ENCODE assay signal across 14 cellular contexts in the genomic region with DNA sequence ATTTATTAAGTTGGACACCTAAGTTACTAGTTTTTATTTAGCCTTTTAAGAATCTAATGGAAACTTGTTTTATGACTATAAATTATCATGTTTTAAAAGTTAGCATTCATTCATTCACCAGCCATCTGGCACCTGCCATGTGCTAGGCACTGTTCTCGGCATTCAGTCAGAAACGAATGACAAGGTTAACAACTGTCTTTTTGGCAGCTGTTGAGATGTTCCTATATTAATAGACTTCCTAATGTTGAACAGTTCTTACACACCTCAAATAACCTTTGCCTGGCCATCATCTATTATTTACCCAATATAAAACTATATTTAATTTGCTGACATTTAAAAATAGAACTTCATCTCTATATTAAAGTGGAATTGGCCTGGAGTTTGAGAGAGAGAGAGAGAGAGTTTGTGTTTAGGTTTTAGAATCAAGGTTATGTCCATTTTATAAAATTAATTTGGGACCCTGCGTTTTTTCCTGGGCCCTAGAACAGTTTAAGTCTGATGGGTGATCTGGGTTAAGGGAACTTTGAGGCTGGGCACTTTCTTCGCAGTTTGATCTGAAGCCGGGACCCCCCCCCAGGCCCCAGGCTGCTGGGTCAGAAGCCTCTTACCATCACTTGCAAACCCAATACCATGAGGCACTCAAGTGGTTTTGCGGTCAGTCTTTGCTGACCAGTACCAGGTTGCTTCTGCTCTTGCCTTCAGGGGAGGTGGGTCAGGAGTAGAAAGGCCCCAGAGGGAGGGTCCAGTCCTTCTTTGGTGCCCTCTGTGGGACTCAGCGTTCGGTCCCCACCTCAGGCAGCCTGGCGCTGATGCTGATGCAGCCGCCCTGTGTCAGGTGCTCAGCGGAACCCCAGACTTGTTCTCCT. TPM values are rescaled to one million over a fixed set of nuclear protein-coding genes. Genes with fewer than 3 reads are reported as not detected.
A peak's percentile ranks its signal among the peaks of the same experiment; 100 is the strongest.
DNase-seq lines count a peak whose midpoint lies in the region; ATAC-seq, FAIRE-seq and TF ChIP-seq lines count a peak whose summit lies in the region.
"Had no signal": no experiment of that assay in that cellular context is flagged by ENCODE, and none has a peak within 500 bp of the region (broad histone marks: within the 10 kb centered on the region; RNA-seq: fewer than 3 reads in every experiment).

No MANE protein-coding gene starts in this region.

- no peak overlapping the region for H3K56ac ChIP-seq in H1 (replicated peaks; ENCODE audit: insufficient read length, low read depth, low read length)

- DNase-seq in DMS 273 treated with DMSO at 0.1 percent for 48 hours (lab: John Stamatoyannopoulos, UW): peak; percentile 38
- peak; percentile 96 for DNase-seq in NCI-H1694 (lab: John Stamatoyannopoulos, UW)
- DNase-seq in H1 (ENCODE audit: low read depth in 1 of 2, low spot score in 2 of 2): no peak
- DNase-seq in natural killer cell: no peak
- DNase-seq in nephron progenitor cell: no peak
- no peak for DNase-seq in activated CD4-positive, alpha-beta T cell treated with anti-CD3 and anti-CD28 coated beads for 4 hours
- DNase-seq in sciatic nerve (ENCODE audit: low spot score): no peak
- DNase-seq: transverse colon had no signal

- H3K79me1 ChIP-seq in H1 (ENCODE audit: low read depth, low read length): no peaks in the 10 kb centered on the region

- no peak for TF ChIP-seq CTCF in H1 (IDR thresholded peaks at IDR 0.05; ENCODE audit: control extremely low read depth in 1 of 3, insufficient read depth in 1 of 3, low read depth in 1 of 3, low read length in 3 of 3)
- TF ChIP-seq CTCF in natural killer cell (IDR thresholded peaks at IDR 0.05): no peak
- no peak for TF ChIP-seq CTCF in nephron progenitor cell (IDR thresholded peaks at IDR 0.05)

- no peaks in the 10 kb centered on the region for H3K23me2 ChIP-seq in H1 (ENCODE audit: low read depth, low read length)

- TF ChIP-seq POLR2A in H1 (IDR thresholded peaks at IDR 0.05; ENCODE audit: control extremely low read depth in 1 of 2, low read depth in 2 of 2, low read length in 2 of 2): no peak

- FAIRE-seq in H1 (lab: Jason Lieb, UNC): no peak
- FAIRE-seq: GM19239 had no signal

- no peak overlapping the region for H2BK20ac ChIP-seq in H1 (ENCODE audit: low read length)

- no peak overlapping the region for H3K4me3 ChIP-seq in H1 (ENCODE audit: extremely low read depth in 1 of 4, insufficient read depth in 2 of 4, low read depth in 3 of 4, low read length in 4 of 4)
- H3K4me3 ChIP-seq: transverse colon had no signal

- H2AFZ ChIP-seq in H1 (ENCODE audit: low read length): no peak overlapping the region

- H3K4me2 ChIP-seq in H1 (ENCODE audit: insufficient read depth in 1 of 2, low read depth in 2 of 2, low read length in 2 of 2): no peak overlapping the region

- no peaks in the 10 kb centered on the region for H4K20me1 ChIP-seq in H1 (replicated peaks in 1 of 2; ENCODE audit: control insufficient read depth in 1 of 2, insufficient read depth in 2 of 2, low read length in 2 of 2)

- no peak overlapping the region for H2BK12ac ChIP-seq in H1 (ENCODE audit: low read depth, low read length)

- H3K27me3 Mint-ChIP-seq in natural killer cell (ENCODE audit: low read depth in 2 of 2) (no peaks in the 10 kb centered on the region), nephron progenitor cell (ENCODE audit: low read depth, poor library complexity) (no peaks in the 10 kb centered on the region)
- H3K27me3 Mint-ChIP-seq: activated naive CD4-positive, alpha-beta T cell treated with anti-CD3 and anti-CD28 coated beads, Interleukin-2, amount 50 U/mL, for 24 hours; B cell; stimulated activated memory B cell treated with anti-CD40 and anti-IgM and Interleukin-4, amounts not matched to agents 10 μg/mL and 1 μg/mL and 100 μg/mL, for 72 hours had no signal

- no peak overlapping the region for H3K4ac ChIP-seq in H1 (replicated peaks; ENCODE audit: insufficient read length, low read depth, low read length)

- no peaks in the 10 kb centered on the region for H3K9me3 ChIP-seq in H1 (ENCODE audit: insufficient read depth in 2 of 2, low read depth in 1 of 2, low read length in 1 of 2)
- H3K9me3 ChIP-seq: transverse colon had no signal

- ATAC-seq in natural killer cell: no peak
- no peak for ATAC-seq in sciatic nerve
- no peak for ATAC-seq in HG03354 (IDR thresholded peaks at IDR 0.05; ENCODE audit: poor library complexity, severe bottlenecking, unreplicated experiment)
- ATAC-seq: stimulated activated memory B cell treated with anti-CD40 and anti-IgM and Interleukin-4, amounts not matched to agents 10 μg/mL and 1 μg/mL and 100 μg/mL, for 72 hours had no signal

- peak overlapping the region; percentile 33 for H3K4me3 Mint-ChIP-seq in natural killer cell
- H3K4me3 Mint-ChIP-seq in nephron progenitor cell: no peak overlapping the region
- H3K4me3 Mint-ChIP-seq: activated naive CD4-positive, alpha-beta T cell treated with anti-CD3 and anti-CD28 coated beads, Interleukin-2, amount 50 U/mL, for 24 hours; B cell; stimulated activated memory B cell treated with anti-CD40 and anti-IgM and Interleukin-4, amounts not matched to agents 10 μg/mL and 1 μg/mL and 100 μg/mL, for 72 hours had no signal

- no peak overlapping the region for H2BK120ac ChIP-seq in H1 (replicated peaks; ENCODE audit: low read depth, low read length)

- no peaks in the 10 kb centered on the region for H3K27me3 ChIP-seq in H1 (replicated peaks in 1 of 4; ENCODE audit: control insufficient read depth in 3 of 4, extremely low read depth in 1 of 4, insufficient read depth in 3 of 4, low read length in 3 of 4)
- H3K27me3 ChIP-seq: transverse colon had no signal

- WGBS in H1 (ENCODE audit: extremely low coverage in 1 of 2, insufficient coverage in 1 of 2, insufficient read length in 1 of 2, insufficient replicate concordance in 2 of 2, low coverage in 1 of 2, low lambda C conversion rate in 2 of 2, missing lambda C conversion rate in 1 of 2), 2 experiments: 93% methylated on average over 11 of the region's 11 CpGs; no CpG with 5 or more reads in 1 of the 2 experiments

- POLR2A ChIA-PET in H1 (lab: Charles Lee; ENCODE audit: partially characterized antibody): no interaction called here

- TF ChIP-seq RAD21 in H1 (IDR thresholded peaks at IDR 0.05 in 1 of 2, conservative IDR thresholded peaks at IDR 0.05 in 1 of 2; ENCODE audit: low read depth in 2 of 2, low read length in 2 of 2): no peak

- H3K4me1 Mint-ChIP-seq in natural killer cell (peaks cover 33 to 59% of the 10 kb centered on the region in 2 donors), nephron progenitor cell (peaks cover 33% of the 10 kb centered on the region)

- H3K79me2 ChIP-seq in H1 (ENCODE audit: control insufficient read depth in 1 of 2, insufficient read depth in 2 of 2, low read length in 2 of 2): no peaks in the 10 kb centered on the region

- no peak overlapping the region for H3K18ac ChIP-seq in H1 (ENCODE audit: extremely low read depth, low read length)

- peak overlapping the region; percentile 33; the same call in 1 of the 2 replicates for H2AK5ac ChIP-seq in H1 (ENCODE audit: low read depth, low read length)

- H3K4me1 ChIP-seq in H1 (replicated peaks in 1 of 4; ENCODE audit: control insufficient read depth in 3 of 4, insufficient read depth in 4 of 4, low read length in 3 of 4): peaks cover 3 to 21% (median 12%) of the 10 kb centered on the region in 4 experiments

- no peak for TF ChIP-seq EP300 in H1 (IDR thresholded peaks at IDR 0.05; ENCODE audit: borderline replicate concordance in 1 of 2, low read depth in 2 of 2, low read length in 2 of 2)

- H3K9ac ChIP-seq in H1 (replicated peaks in 1 of 4; ENCODE audit: extremely low read depth in 1 of 4, low read depth in 3 of 4, low read length in 3 of 4): peak overlapping the region in 2 of 4 experiments; percentile 10 to 27; a peak in 2 of 7 replicates

- H4K91ac ChIP-seq in H1 (replicated peaks; ENCODE audit: insufficient read length, low read length): no peak overlapping the region

- no peak overlapping the region for H3K14ac ChIP-seq in H1 (ENCODE audit: insufficient read length)

- peak overlapping the region; percentile 72 to 79 for H3K27ac Mint-ChIP-seq in natural killer cell
- H3K27ac Mint-ChIP-seq in nephron progenitor cell: no peak overlapping the region
- H3K27ac Mint-ChIP-seq: activated CD4-positive, alpha-beta T cell treated with anti-CD3 and anti-CD28 coated beads, Interleukin-2, amount 10 ng/mL, durations not matched to agents 24 days and 14 days; B cell; stimulated activated memory B cell treated with anti-CD40 and anti-IgM and Interleukin-4, amounts not matched to agents 10 μg/mL and 1 μg/mL and 100 μg/mL, for 72 hours had no signal

- intact Hi-C loops in natural killer cell (cut with micrococcal nuclease): no loop called here
- intact Hi-C loops in sciatic nerve (cut with DNase I): loop anchor here (2.0 kb wide), 1 partner anchor 32 kb away; no protein-coding TSS in a partner anchor

- H3K27ac ChIP-seq in H1 (ENCODE audit: low read depth, low read length): no peak overlapping the region
- H3K27ac ChIP-seq: transverse colon had no signal

- no peak overlapping the region for H3K23ac ChIP-seq in H1 (ENCODE audit: insufficient read length)

- H3K36me3 ChIP-seq in H1 (ENCODE audit: control insufficient read depth in 2 of 4, insufficient read depth in 4 of 4, low read length in 3 of 4): peaks cover 0 to 2% (median 0%) of the 10 kb centered on the region in 4 experiments; a peak in 1 of 8 replicates

- H2BK15ac ChIP-seq in H1 (ENCODE audit: low read length): no peak overlapping the region

- CTCF ChIA-PET in H1 (lab: Charles Lee; ENCODE audit: partially characterized antibody): interaction anchor here (1.8 kb wide), 1 partner anchor 10 kb away, joined by 12 read pairs; no protein-coding TSS in a partner anchor

- no peak overlapping the region for H2BK5ac ChIP-seq in H1 (ENCODE audit: low read depth, low read length)

- H4K5ac ChIP-seq in H1 (ENCODE audit: insufficient read length, low read depth, low read length): no peak overlapping the region

- H3K9me3 Mint-ChIP-seq in natural killer cell: no peaks in the 10 kb centered on the region
- peaks cover 19% of the 10 kb centered on the region for H3K9me3 Mint-ChIP-seq in nephron progenitor cell
- H3K9me3 Mint-ChIP-seq: activated CD4-positive, alpha-beta T cell treated with anti-CD3 and anti-CD28 coated beads, Interleukin-2, amount 10 ng/mL, durations not matched to agents 24 days and 14 days; activated naive CD4-positive, alpha-beta T cell treated with anti-CD3 and anti-CD28 coated beads, Interleukin-2, amount 50 U/mL, for 24 hours had no signal

- no peak overlapping the region for H4K8ac ChIP-seq in H1 (ENCODE audit: extremely low read depth, insufficient read depth, low read length)

- H3K36me3 Mint-ChIP-seq in natural killer cell (no peaks in the 10 kb centered on the region), nephron progenitor cell (ENCODE audit: low read depth) (peaks cover 40% of the 10 kb centered on the region)

RNA-seq across cellular contexts. Expression of a gene that starts 48.3 kb away (rescaled TPM):
- 32.7 and 36.0 TPM in 2 replicates for total RNA-seq in H1 (2021; fragmentation: NEBNext Ultra II Directional; extraction: Animal tissue kit (Norgen Biotek cat#: 25700))
- 24.1 and 34.4 TPM in 2 replicates for polyA plus RNA-seq in H1 (2011; rRNA removed)
- polyA plus RNA-seq in H1 (2011; cell fraction: cytosol; rRNA removed): 30.8 TPM
- 37.4 TPM for polyA plus RNA-seq in H1 (2011; cell fraction: nucleus; rRNA removed)
- 24.1 to 36.1 TPM (median 28.9 TPM) in 4 replicates for polyA plus RNA-seq in H1 (2012, experiment 1 of 2)
- polyA plus RNA-seq in H1 (2012, experiment 2 of 2): 15.8 TPM
- 17.5 TPM for polyA plus RNA-seq in H1 (2013, experiment 1 of 2)
- 18.9 TPM for polyA plus RNA-seq in H1 (2013, experiment 2 of 2)
- polyA minus RNA-seq in H1 (2011; rRNA and poly(A)+ RNA removed): 15.8 and 21.2 TPM in 2 replicates
- polyA minus RNA-seq in H1 (2011; cell fraction: cytosol; rRNA and poly(A)+ RNA removed): 21.2 TPM
- polyA minus RNA-seq in H1 (2011; cell fraction: nucleus; rRNA and poly(A)+ RNA removed): 23.1 TPM
- total RNA-seq in natural killer cell (10 to 100 TPM; 38.3 to 47.5 (median 38.9) TPM), sciatic nerve (38.1 TPM)

RNA-seq across cellular contexts. Expression of a gene that starts 58.1 kb away (rescaled TPM):
- total RNA-seq in H1 (2021; fragmentation: NEBNext Ultra II Directional; extraction: Animal tissue kit (Norgen Biotek cat#: 25700)): 15.9 and 17.5 TPM in 2 replicates
- 2.3 and 2.8 TPM in 2 replicates for polyA plus RNA-seq in H1 (2011; rRNA removed)
- 4.4 TPM for polyA plus RNA-seq in H1 (2011; cell fraction: cytosol; rRNA removed)
- polyA plus RNA-seq in H1 (2011; cell fraction: nucleus; rRNA removed): 2.4 TPM
- 10.7 to 16.8 TPM (median 13.9 TPM) in 4 replicates for polyA plus RNA-seq in H1 (2012, experiment 1 of 2)
- polyA plus RNA-seq in H1 (2012, experiment 2 of 2): 0.98 TPM
- 9.9 TPM for polyA plus RNA-seq in H1 (2013, experiment 1 of 2)
- polyA plus RNA-seq in H1 (2013, experiment 2 of 2): 8.7 TPM
- 3.5 and 8.0 TPM in 2 replicates for polyA minus RNA-seq in H1 (2011; rRNA and poly(A)+ RNA removed)
- 6.5 TPM for polyA minus RNA-seq in H1 (2011; cell fraction: cytosol; rRNA and poly(A)+ RNA removed)
- polyA minus RNA-seq in H1 (2011; cell fraction: nucleus; rRNA and poly(A)+ RNA removed): 4.1 TPM
- total RNA-seq in natural killer cell: 10 to 100 TPM in 2 of 3 donors, 1 to 10 TPM in 1; 9.7 to 11.9 (median 11.3) TPM
- 33.4 TPM for total RNA-seq in sciatic nerve

Comparison
In these comparisons a context has a peak if more than half of its experiments do, and no peak if none do; other contexts are left out.
1. DNase-seq: peak in DMS 273 treated with DMSO at 0.1 percent for 48 hours (single experiment) and NCI-H1694 (single experiment); none in H1 (0 of 2), natural killer cell (single experiment), nephron progenitor cell (single experiment), activated CD4-positive, alpha-beta T cell treated with anti-CD3 and anti-CD28 coated beads for 4 hours (0 of 2) and sciatic nerve (single experiment).